Comparison of ENCODE assay signal across 9 cellular contexts in the genomic region with DNA sequence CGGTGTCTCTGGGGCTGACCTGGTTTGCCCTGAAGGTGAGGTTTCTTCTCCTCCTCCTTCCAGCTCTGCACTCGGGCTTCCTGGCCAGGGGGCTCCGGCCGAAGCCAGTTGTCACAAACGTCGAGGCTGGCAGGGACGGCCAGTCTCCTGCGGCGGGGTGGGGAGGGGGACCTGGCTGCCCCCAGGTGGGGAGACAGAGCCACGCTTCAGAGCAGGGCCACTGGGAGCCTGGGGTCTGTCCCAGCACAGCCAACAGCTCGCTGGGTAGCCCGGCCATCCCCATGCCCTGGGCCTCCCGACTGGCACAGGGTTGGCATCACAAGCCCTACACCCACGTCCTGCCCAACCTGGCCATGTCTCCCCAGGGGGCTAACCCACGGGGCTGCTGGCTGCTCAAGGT.
"Had no signal": no experiment of that assay in that cellular context is flagged by ENCODE, and none has a peak within 500 bp of the region (broad histone marks: within the 10 kb centered on the region; RNA-seq: fewer than 3 reads in every experiment).

No MANE protein-coding gene starts in this region.

- H3K27ac Mint-ChIP-seq: GM23338, HFFc6 had no signal

- H3K36me3 ChIP-seq: HAP-1 had no signal

- ATAC-seq: GM23338, HCT116 had no signal

- H3K9me3 Mint-ChIP-seq: GM23338 had no signal

- H3K4me2 ChIP-seq: GM23338 had no signal

- H3K9me3 ChIP-seq: HAP-1 had no signal

- H3K9ac ChIP-seq: GM23248 had no signal

- DNase-seq: GM23248, GOT3, H7, HCEC 1CT, HFFc6 had no signal

- H2AFZ ChIP-seq: GM23248, GM23338 had no signal

- FAIRE-seq: H54 had no signal

- H3K27ac ChIP-seq: GM23248 had no signal

- H3K4me3 ChIP-seq: GM23248, GM23338, HAP-1 had no signal

- H3K4me1 ChIP-seq: HAP-1 had no signal

- H3K4me3 Mint-ChIP-seq: GM23338, HFFc6 had no signal
